In genomic region chr7:36486336-36486735, GRCh38 we compare ENCODE assay signal across 24 cellular contexts.
"Had no signal": no experiment of that assay in that cellular context is flagged by ENCODE, and none has a peak within 500 bp of the region (broad histone marks: within the 10 kb centered on the region; RNA-seq: fewer than 3 reads in every experiment).

No MANE protein-coding gene starts in this region.

- H3K9me3 Mint-ChIP-seq: activated B cell treated with CpG ODN at 0.5 μM for 24 hours; activated T-cell treated with anti-CD3 and anti-CD28 coated beads, Interleukin-2, amount 50 U/mL, for 4 hours; effector memory CD8-positive, alpha-beta T cell; stimulated activated naive B cell treated with anti-CD40 and anti-IgM and Interleukin-4, amounts not matched to agents 10 μg/mL and 1 μg/mL and 100 μg/mL, for 72 hours had no signal

- H3K27ac Mint-ChIP-seq: activated B cell treated with CpG ODN at 0.5 μM for 24 hours; activated CD8-positive, alpha-beta T cell treated with anti-CD3 and anti-CD28 coated beads for 36 hours; activated naive CD4-positive, alpha-beta T cell treated with anti-CD3 and anti-CD28 coated beads, Interleukin-2, amount 50 U/mL, for 72 hours; effector memory CD8-positive, alpha-beta T cell; mesothelial cell of epicardium; naive thymus-derived CD4-positive, alpha-beta T cell; stimulated activated naive B cell treated with anti-CD40 and anti-IgM and Interleukin-4, amounts not matched to agents 10 μg/mL and 1 μg/mL and 100 μg/mL, for 72 hours; T-helper 2 cell treated with Interferon-gamma antibody and Interleukin-4, amounts not matched to agents 5 μg/mL and 100 μg/mL, for 36 hours had no signal

- H3K36me3 Mint-ChIP-seq: stimulated activated naive B cell treated with anti-CD40 and anti-IgM and Interleukin-4, amounts not matched to agents 10 μg/mL and 1 μg/mL and 100 μg/mL, for 72 hours had no signal

- ATAC-seq: activated CD8-positive, alpha-beta T cell treated with anti-CD3 and anti-CD28 coated beads for 36 hours; activated naive CD4-positive, alpha-beta T cell treated with anti-CD3 and anti-CD28 coated beads, Interleukin-2, amount 50 U/mL, for 72 hours; activated T-cell treated with anti-CD3 and anti-CD28 coated beads, Interleukin-2, amount 50 U/mL, for 4 hours; effector memory CD8-positive, alpha-beta T cell; gastroesophageal sphincter; left colon; naive thymus-derived CD4-positive, alpha-beta T cell; right cardiac atrium; stimulated activated naive B cell treated with anti-CD40 and anti-IgM and Interleukin-4, amounts not matched to agents 10 μg/mL and 1 μg/mL and 100 μg/mL, for 72 hours had no signal

- H3K4me3 Mint-ChIP-seq: activated B cell treated with CpG ODN at 0.5 μM for 24 hours; activated CD8-positive, alpha-beta T cell treated with anti-CD3 and anti-CD28 coated beads for 36 hours; activated T-cell treated with anti-CD3 and anti-CD28 coated beads, Interleukin-2, amount 50 U/mL, for 4 hours; effector memory CD8-positive, alpha-beta T cell; mesothelial cell of epicardium; naive thymus-derived CD4-positive, alpha-beta T cell; stimulated activated naive B cell treated with anti-CD40 and anti-IgM and Interleukin-4, amounts not matched to agents 10 μg/mL and 1 μg/mL and 100 μg/mL, for 72 hours; T-helper 2 cell treated with Interferon-gamma antibody and Interleukin-4, amounts not matched to agents 5 μg/mL and 100 μg/mL, for 36 hours had no signal

- H3K4me1 Mint-ChIP-seq: activated B cell treated with CpG ODN at 0.5 μM for 24 hours; stimulated activated naive B cell treated with anti-CD40 and anti-IgM and Interleukin-4, amounts not matched to agents 10 μg/mL and 1 μg/mL and 100 μg/mL, for 72 hours had no signal

- H3K27me3 Mint-ChIP-seq: activated CD8-positive, alpha-beta T cell treated with anti-CD3 and anti-CD28 coated beads for 36 hours; effector memory CD8-positive, alpha-beta T cell had no signal

- DNase-seq: activated B cell treated with CpG ODN at 0.5 μM for 24 hours; activated CD4-positive, alpha-beta T cell treated with anti-CD3 and anti-CD28 coated beads, Interleukin-2, amount 50 U/mL, for 1 hour; activated CD8-positive, alpha-beta T cell treated with anti-CD3 and anti-CD28 coated beads for 36 hours; activated naive CD4-positive, alpha-beta T cell; activated T-cell treated with anti-CD3 and anti-CD28 coated beads, Interleukin-2, amount 50 U/mL, for 4 hours; cerebellar nuclear complex; effector memory CD8-positive, alpha-beta T cell; erythroblast; kidney; left colon; mammary epithelial cell; naive thymus-derived CD4-positive, alpha-beta T cell; occipital lobe; right cardiac atrium; stimulated activated CD4-positive, alpha-beta T cell treated with anti-CD3 and anti-CD28 coated beads, Interleukin-15, amount 100 ng/mL, for 24 hours; stimulated activated CD4-positive, alpha-beta T cell treated with anti-CD3 and anti-CD28 coated beads, Interleukin-2, amount 100 ng/mL, for 24 hours; stimulated activated naive B cell treated with anti-CD40 and anti-IgM and Interleukin-4, amounts not matched to agents 10 μg/mL and 1 μg/mL and 100 μg/mL, for 72 hours; stomach; T-helper 1 cell; trophoblast cell had no signal
